8 cellular contexts compared by ENCODE assay signal in the genomic region with DNA sequence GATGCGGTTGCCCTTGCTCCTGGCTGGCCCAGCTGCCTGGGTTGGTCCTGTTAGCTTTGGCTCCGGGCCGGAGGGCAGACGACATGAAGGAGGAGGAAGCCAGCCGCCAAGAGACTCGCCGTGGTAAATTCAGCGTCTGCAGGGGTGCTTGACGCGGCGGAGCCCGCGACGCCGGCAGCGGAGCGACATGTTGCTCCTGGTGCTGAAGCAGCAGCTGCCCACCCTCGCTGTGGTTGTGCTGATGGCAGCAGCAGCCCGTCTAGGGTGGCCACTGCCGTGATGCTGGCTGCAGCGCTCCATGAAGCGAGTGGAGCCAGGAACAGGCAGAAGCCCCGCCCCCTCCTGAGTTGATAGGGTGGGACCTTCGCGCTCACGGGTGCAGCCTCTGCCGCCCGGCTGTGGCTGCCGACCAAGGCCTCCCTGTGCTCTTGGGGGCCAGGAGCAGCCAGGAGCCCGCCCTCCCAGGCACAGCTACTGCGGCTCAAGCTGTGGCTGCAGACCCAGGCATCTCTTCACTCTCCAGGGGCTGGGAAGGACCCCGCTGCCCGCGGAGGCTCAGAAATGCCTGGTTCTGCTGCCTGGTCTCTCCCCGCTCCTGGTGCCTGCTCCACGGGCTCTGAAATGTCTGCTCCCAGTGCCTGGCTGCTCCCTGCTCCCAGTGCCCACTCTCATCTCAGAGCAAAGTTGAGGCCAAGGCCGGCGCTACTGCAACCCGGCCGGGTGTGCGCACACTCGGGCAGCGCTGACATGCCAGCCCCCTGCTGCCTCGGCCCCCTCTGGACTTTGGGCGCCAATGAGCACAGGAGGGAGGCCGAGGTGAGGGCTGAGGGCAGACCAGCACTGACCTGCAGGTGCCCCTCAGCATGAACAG. TPM values are rescaled to one million over a fixed set of nuclear protein-coding genes. Genes with fewer than 3 reads are reported as not detected.
DNase-seq lines count a peak whose midpoint lies in the region; ATAC-seq and TF ChIP-seq lines count a peak whose summit lies in the region.

No MANE protein-coding gene starts in this region.

- peak overlapping the region; percentile 60 for H3K4me3 ChIP-seq in AG09309 (ENCODE audit: control insufficient read depth, low read depth, low read length)

- intact Hi-C loops in left colon (cut with DNase I, micrococcal nuclease) = no loop called here

- no peak for TF ChIP-seq CTCF in AG09309 (IDR thresholded peaks at IDR 0.05; ENCODE audit: control insufficient read depth, insufficient read depth, low read depth, low read length, missing control alignments)

- no peak for DNase-seq in AG09309 (ENCODE audit: low read depth)
- DNase-seq in NCI-H226 = peak; percentile 14
- DNase-seq in cerebellum (ENCODE audit: low spot score) = peak; percentile 90
- DNase-seq in left colon = peak; percentile 93 to 96
- peak; percentile 76 for DNase-seq in stimulated activated CD4-positive, alpha-beta T cell treated with anti-CD3 and anti-CD28 coated beads, Interleukin-1b, Interleukin-23, amount 100 ng/mL, for 48 hours

- peak; percentile 67 for ATAC-seq in GM19023 (IDR thresholded peaks at IDR 0.05; ENCODE audit: unreplicated experiment)
- peak; percentile 63 for ATAC-seq in HG03175 (IDR thresholded peaks at IDR 0.05; ENCODE audit: unreplicated experiment)
- ATAC-seq in activated CD4-positive, CD25-positive, alpha-beta regulatory T cell treated with anti-CD3 and anti-CD28 coated beads, Interleukin-2, amount 50 U/mL, for 24 hours = peak; percentile 57 to 64
- peak; percentile 76 for ATAC-seq in left colon

RNA-seq across cellular contexts. Expression of a gene that starts 4.4 kb away (rescaled TPM):
- total RNA-seq in cerebellum (30.9 TPM), left colon (10 to 100 TPM; 26.9 to 31.4 TPM)

RNA-seq across cellular contexts. Expression of a gene that starts 25.2 kb away (rescaled TPM):
- total RNA-seq in cerebellum = 16.1 TPM
- total RNA-seq in left colon = 10 to 100 TPM; 32.9 to 36.2 TPM

RNA-seq across cellular contexts. Expression of a gene that starts 37.5 kb away (rescaled TPM):
- 20.9 TPM for total RNA-seq in cerebellum
- total RNA-seq in left colon = 10 to 100 TPM; 22.2 to 25.9 TPM

RNA-seq across cellular contexts. Expression of a gene that starts 42.8 kb away (rescaled TPM):
- total RNA-seq in cerebellum (10.0 TPM), left colon (1 to 10 TPM; 7.5 to 9.2 TPM)
